13 cellular contexts compared by ENCODE assay signal in genomic region chr13:101523732-101524131, GRCh38.
DNase-seq lines count a peak whose midpoint lies in the region; TF ChIP-seq lines count a peak whose summit lies in the region.
"Had no signal": no experiment of that assay in that cellular context is flagged by ENCODE, and none has a peak within 500 bp of the region (broad histone marks: within the 10 kb centered on the region; RNA-seq: fewer than 3 reads in every experiment).

No MANE protein-coding gene starts in this region.

- H3K4me3 ChIP-seq in fibroblast of mammary gland (ENCODE audit: control insufficient read depth, low read depth, low read length) = no peak overlapping the region
- H3K4me3 ChIP-seq: HAP-1 had no signal

- no peak for TF ChIP-seq CTCF in fibroblast of mammary gland (conservative IDR thresholded peaks at IDR 0.05; ENCODE audit: control insufficient read depth, insufficient read depth, low read depth, low read length)

- intact Hi-C loops in posterior cingulate gyrus (cut with DNase I) = no loop called here

- DNase-seq in GM03348 (ENCODE audit: low spot score) (peak; percentile 45), RPMI7951 (ENCODE audit: low read depth) (peak; percentile 96), fibroblast of mammary gland (ENCODE audit: low read depth) (peak; percentile 97), putamen (ENCODE audit: low spot score) (peak; percentile 14), NCI-H510A treated with DMSO at 0.1 percent for 48 hours (lab: John Stamatoyannopoulos, UW) (no peak), NCI-H128 (lab: John Stamatoyannopoulos, UW; ENCODE audit: unreplicated experiment) (no peak), DMS153 (lab: John Stamatoyannopoulos, UW) (no peak), posterior cingulate gyrus (no peak)
- DNase-seq: activated CD4-positive, alpha-beta T cell treated with anti-CD3 and anti-CD28 coated beads for 4 hours; activated naive CD4-positive, alpha-beta T cell treated with anti-CD3 and anti-CD28 coated beads, Interleukin-2, amount 50 U/mL, for 16 hours; Calu3; NCI-H1105 treated with DMSO at 0.1 percent for 48 hours had no signal

Comparison
In these comparisons a context has a peak if more than half of its experiments do, and no peak if none do; other contexts are left out.
1. DNase-seq: peak in GM03348 (single experiment), RPMI7951 (single experiment), fibroblast of mammary gland (single experiment) and putamen (single experiment); none in NCI-H510A treated with DMSO at 0.1 percent for 48 hours (single experiment), NCI-H128 (single experiment), DMS153 (single experiment) and posterior cingulate gyrus (0 of 10).